In genomic region chr10:63644398-63645142, GRCh38 we compare ENCODE assay signal across 16 cellular contexts.
DNase-seq lines count a peak whose midpoint lies in the region; ATAC-seq, FAIRE-seq and TF ChIP-seq lines count a peak whose summit lies in the region.
"Had no signal": no experiment of that assay in that cellular context is flagged by ENCODE, and none has a peak within 500 bp of the region (broad histone marks: within the 10 kb centered on the region; RNA-seq: fewer than 3 reads in every experiment).

No MANE protein-coding gene starts in this region.

- H2BK15ac ChIP-seq in mesendoderm (replicated peaks; ENCODE audit: low read depth) = no peak overlapping the region

- H3K27ac Mint-ChIP-seq in astrocyte (ENCODE audit: unreplicated experiment) = no peak overlapping the region
- H3K27ac Mint-ChIP-seq: activated naive CD8-positive, alpha-beta T cell treated with anti-CD3 and anti-CD28 coated beads, Interleukin-2, amount 50 U/mL, for 24 hours; CD4-positive, alpha-beta T cell; immature natural killer cell had no signal

- H3K23ac ChIP-seq in mesendoderm (ENCODE audit: low read length) = no peak overlapping the region

- 51 to 79% methylated on average over 2 to 3 of the region's 4 CpGs for WGBS in gastroesophageal sphincter (ENCODE audit: low coverage in 1 of 2), 2 donors
- WGBS in mesendoderm (ENCODE audit: extremely low coverage, insufficient coverage, low lambda C conversion rate) = no CpG with 5 or more reads among the region's 4 CpGs

- FAIRE-seq in astrocyte (lab: Jason Lieb, UNC) = no peak

- no peak for TF ChIP-seq POLR2A in gastroesophageal sphincter (IDR thresholded peaks at IDR 0.05)

- no peak overlapping the region for H3K4me3 ChIP-seq in astrocyte (ENCODE audit: insufficient read depth, low read depth, low read length)
- no peak overlapping the region for H3K4me3 ChIP-seq in gastroesophageal sphincter
- H3K4me3 ChIP-seq in skeletal muscle tissue (ENCODE audit: low read length in 3 of 3) = no peak overlapping the region
- H3K4me3 ChIP-seq in mesendoderm (ENCODE audit: low read length) = no peak overlapping the region
- H3K4me3 ChIP-seq in WERI-Rb-1 (ENCODE audit: low read depth, low read length) = no peak overlapping the region
- H3K4me3 ChIP-seq: colonic mucosa had no signal

- DNase-seq in ELR (ENCODE audit: low read depth) = peak; percentile 52
- DNase-seq in astrocyte (ENCODE audit: low read depth) = peak; percentile 23
- no peak for DNase-seq in mesendoderm
- no peak for DNase-seq in WERI-Rb-1
- DNase-seq: activated naive CD8-positive, alpha-beta T cell treated with anti-CD3 and anti-CD28 coated beads, Interleukin-2, amount 50 U/mL, for 24 hours; CD4-positive, alpha-beta T cell; colonic mucosa; immature natural killer cell; NCI-H146; NCI-H510A; stimulated activated CD4-positive, alpha-beta T cell treated with anti-CD3 and anti-CD28 coated beads, Interleukin-2, amount 100 ng/mL, for 48 hours had no signal

- TF ChIP-seq CTCF in astrocyte (IDR thresholded peaks at IDR 0.05; ENCODE audit: insufficient read depth, low read depth, low read length) = no peak
- no peak for TF ChIP-seq CTCF in gastroesophageal sphincter (IDR thresholded peaks at IDR 0.05)
- no peak for TF ChIP-seq CTCF in WERI-Rb-1 (IDR thresholded peaks at IDR 0.05; ENCODE audit: low read depth, low read length)

- no peaks in the 10 kb centered on the region for H3K27me3 ChIP-seq in astrocyte (ENCODE audit: insufficient read depth, low read length)
- no peaks in the 10 kb centered on the region for H3K27me3 ChIP-seq in gastroesophageal sphincter
- no peaks in the 10 kb centered on the region for H3K27me3 ChIP-seq in skeletal muscle tissue (ENCODE audit: control insufficient read depth in 3 of 3, insufficient read depth in 3 of 3, low read length in 3 of 3)
- no peaks in the 10 kb centered on the region for H3K27me3 ChIP-seq in mesendoderm (ENCODE audit: insufficient read depth, low read length, poor library complexity)
- no peaks in the 10 kb centered on the region for H3K27me3 ChIP-seq in WERI-Rb-1 (ENCODE audit: insufficient read depth, low read depth, severe bottlenecking)
- H3K27me3 ChIP-seq: colonic mucosa had no signal

- H3K36me3 ChIP-seq in astrocyte (ENCODE audit: insufficient read depth, low read length) (no peaks in the 10 kb centered on the region), gastroesophageal sphincter (no peaks in the 10 kb centered on the region), skeletal muscle tissue (ENCODE audit: control insufficient read depth in 3 of 3, insufficient read depth in 3 of 3, low read length in 3 of 3) (no peaks in the 10 kb centered on the region), mesendoderm (ENCODE audit: control insufficient read depth, insufficient read depth, low read length) (no peaks in the 10 kb centered on the region), WERI-Rb-1 (no peaks in the 10 kb centered on the region)
- H3K36me3 ChIP-seq: colonic mucosa had no signal

- H3K4me2 ChIP-seq in astrocyte (ENCODE audit: low read length) (peak overlapping the region; percentile 50), mesendoderm (ENCODE audit: low read length) (no peak overlapping the region)

- H2AFZ ChIP-seq in astrocyte (ENCODE audit: low read depth, low read length) = no peak overlapping the region

- no peak overlapping the region for H2BK5ac ChIP-seq in mesendoderm (ENCODE audit: low read length)

- H3K4me1 Mint-ChIP-seq in astrocyte (ENCODE audit: low read depth, unreplicated experiment) = peaks cover 7% of the 10 kb centered on the region
- H3K4me1 Mint-ChIP-seq: immature natural killer cell had no signal

- H4K8ac ChIP-seq in mesendoderm (ENCODE audit: low read depth, low read length) = no peak overlapping the region

- ATAC-seq in gastroesophageal sphincter (peak; percentile 25), GM18873 (IDR thresholded peaks at IDR 0.05; ENCODE audit: low FRiP score, unreplicated experiment) (no peak), HG02623 (IDR thresholded peaks at IDR 0.05; ENCODE audit: unreplicated experiment) (no peak)
- ATAC-seq: activated naive CD8-positive, alpha-beta T cell treated with anti-CD3 and anti-CD28 coated beads, Interleukin-2, amount 50 U/mL, for 24 hours; SK-N-SH treated with all-trans-retinoic acid at 6 μM for 48 hours had no signal

- H3K4me1 ChIP-seq in astrocyte (ENCODE audit: insufficient read depth, low read length) (peaks cover 10% of the 10 kb centered on the region), gastroesophageal sphincter (no peaks in the 10 kb centered on the region), skeletal muscle tissue (ENCODE audit: control insufficient read depth in 3 of 3, insufficient read depth in 3 of 3, low read length in 3 of 3) (peaks cover 0 to 3% (median 0%) of the 10 kb centered on the region in 3 donors), mesendoderm (ENCODE audit: control insufficient read depth, low read depth, low read length) (no peaks in the 10 kb centered on the region)
- H3K4me1 ChIP-seq: colonic mucosa had no signal

- no peaks in the 10 kb centered on the region for H3K9me3 Mint-ChIP-seq in astrocyte (ENCODE audit: unreplicated experiment)
- H3K9me3 Mint-ChIP-seq: activated naive CD8-positive, alpha-beta T cell treated with anti-CD3 and anti-CD28 coated beads, Interleukin-2, amount 50 U/mL, for 24 hours; CD4-positive, alpha-beta T cell; immature natural killer cell had no signal

- H3K27me3 Mint-ChIP-seq in astrocyte (ENCODE audit: low read depth, unreplicated experiment) = no peaks in the 10 kb centered on the region

- H3K9me3 ChIP-seq in astrocyte (ENCODE audit: insufficient read depth, low read depth, low read length) (no peaks in the 10 kb centered on the region), gastroesophageal sphincter (no peaks in the 10 kb centered on the region), skeletal muscle tissue (ENCODE audit: control insufficient read depth in 3 of 3, low read length in 3 of 3) (no peaks in the 10 kb centered on the region), WERI-Rb-1 (ENCODE audit: severe bottlenecking) (no peaks in the 10 kb centered on the region)
- H3K9me3 ChIP-seq: colonic mucosa had no signal

- H3K27ac ChIP-seq in astrocyte (ENCODE audit: low read depth, low read length) (no peak overlapping the region), gastroesophageal sphincter (peak overlapping the region in 3 of 4 donors; percentile 49 to 64 (median 64)), skeletal muscle tissue (ENCODE audit: low read depth, low read length) (peak overlapping the region; percentile 48), mesendoderm (ENCODE audit: low read depth, low read length) (no peak overlapping the region), WERI-Rb-1 (no peak overlapping the region)
- H3K27ac ChIP-seq: colonic mucosa had no signal

- H2AK5ac ChIP-seq in mesendoderm (ENCODE audit: low read length) = no peak overlapping the region

- H3K56ac ChIP-seq in mesendoderm (ENCODE audit: low read length) = no peak overlapping the region

- H3K4ac ChIP-seq in mesendoderm (ENCODE audit: low read depth, low read length) = no peak overlapping the region

- no peaks in the 10 kb centered on the region for H3K79me1 ChIP-seq in mesendoderm (ENCODE audit: low read length)

- H3K79me2 ChIP-seq in astrocyte (ENCODE audit: insufficient read depth, low read length) (no peaks in the 10 kb centered on the region), mesendoderm (ENCODE audit: control insufficient read depth, insufficient read depth, low read length) (no peaks in the 10 kb centered on the region)

- no peaks in the 10 kb centered on the region for H4K20me1 ChIP-seq in astrocyte (ENCODE audit: insufficient read depth, low read length)

- H3K4me3 Mint-ChIP-seq in astrocyte (ENCODE audit: unreplicated experiment) = no peak overlapping the region
- H3K4me3 Mint-ChIP-seq: activated naive CD8-positive, alpha-beta T cell treated with anti-CD3 and anti-CD28 coated beads, Interleukin-2, amount 50 U/mL, for 24 hours; CD4-positive, alpha-beta T cell; immature natural killer cell had no signal

- no peak overlapping the region for H3K9ac ChIP-seq in astrocyte (ENCODE audit: low read length)
- no peak overlapping the region for H3K9ac ChIP-seq in skeletal muscle tissue (ENCODE audit: low read depth in 1 of 3, low read length in 3 of 3)
- H3K9ac ChIP-seq in mesendoderm (ENCODE audit: low read length) = no peak overlapping the region

- TF ChIP-seq EP300 in gastroesophageal sphincter (IDR thresholded peaks at IDR 0.05) = no peak

- H3K36me3 Mint-ChIP-seq in astrocyte (ENCODE audit: low read depth, unreplicated experiment) = no peaks in the 10 kb centered on the region
- H3K36me3 Mint-ChIP-seq: immature natural killer cell had no signal

- no peak overlapping the region for H4K5ac ChIP-seq in mesendoderm (ENCODE audit: low read length)

- H3K18ac ChIP-seq in mesendoderm (ENCODE audit: low read length) = no peak overlapping the region

- H2BK120ac ChIP-seq in mesendoderm (ENCODE audit: low read depth, low read length) = no peak overlapping the region

Comparison
In these comparisons a context has a peak if more than half of its experiments do, and no peak if none do; other contexts are left out.
1. DNase-seq: peak in ELR (single experiment) and astrocyte (single experiment); none in mesendoderm (single experiment) and WERI-Rb-1 (single experiment).
2. H3K27ac ChIP-seq: peak in gastroesophageal sphincter (3 of 4) and skeletal muscle tissue (single experiment); none in astrocyte (single experiment), mesendoderm (single experiment) and WERI-Rb-1 (single experiment).